19 cellular contexts compared by ENCODE assay signal in the genomic region with DNA sequence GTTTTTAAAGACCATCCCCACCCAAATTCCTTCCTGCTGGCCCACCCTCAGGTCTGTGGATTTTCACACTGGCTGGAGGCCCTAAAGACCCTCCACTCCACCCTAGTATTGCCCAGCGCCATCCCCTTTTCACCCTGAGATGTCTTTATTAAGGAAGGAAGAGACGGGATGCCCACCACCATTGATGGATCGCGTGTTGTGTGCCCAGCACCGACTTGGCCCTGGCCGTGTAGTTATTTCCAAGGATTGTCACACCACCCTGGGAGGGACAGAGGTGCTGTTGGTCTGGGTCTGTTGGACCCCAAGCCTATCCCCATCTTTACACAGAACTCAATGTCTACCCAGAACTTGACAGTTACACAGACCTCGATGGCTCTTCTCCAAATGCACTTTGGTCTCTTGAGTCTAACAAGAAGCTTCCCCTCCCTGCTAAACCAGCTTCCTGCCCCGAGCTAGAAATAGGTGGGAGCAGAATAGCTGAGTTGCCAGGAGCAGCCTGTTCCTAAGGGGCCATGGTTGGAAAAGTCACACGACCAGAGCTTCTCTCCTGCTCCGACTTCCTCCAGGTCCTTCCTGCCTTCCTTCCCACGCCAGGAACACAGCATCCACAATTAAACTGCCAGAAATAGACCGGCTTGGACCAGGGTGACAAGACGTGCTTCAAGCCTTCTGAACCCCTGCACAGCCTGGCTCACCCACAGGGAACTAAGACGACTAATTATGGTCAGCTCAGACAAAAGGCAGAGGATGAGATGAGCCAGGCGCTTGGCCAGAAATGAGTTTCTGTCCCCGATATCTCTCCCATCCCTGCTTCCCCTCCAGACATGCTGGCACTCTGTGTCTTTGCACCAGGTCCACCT.
DNase-seq lines count a peak whose midpoint lies in the region; ATAC-seq, FAIRE-seq and TF ChIP-seq lines count a peak whose summit lies in the region.
"Had no signal": no experiment of that assay in that cellular context is flagged by ENCODE, and none has a peak within 500 bp of the region (broad histone marks: within the 10 kb centered on the region; RNA-seq: fewer than 3 reads in every experiment).

No MANE protein-coding gene starts in this region.

- no peaks in the 10 kb centered on the region for H4K20me1 ChIP-seq in BLaER1
- no peaks in the 10 kb centered on the region for H4K20me1 ChIP-seq in GM12878 (ENCODE audit: control insufficient read depth, insufficient read depth)

- H2AFZ ChIP-seq in GM12878 (ENCODE audit: control insufficient read depth, low read depth, low read length) = no peak overlapping the region

- H3K27ac ChIP-seq in BLaER1 (peak overlapping the region; percentile 46), GM12878 (ENCODE audit: control insufficient read depth, insufficient read depth) (no peak overlapping the region), esophagus squamous epithelium (no peak overlapping the region)
- H3K27ac ChIP-seq: A549, Peyer's patch had no signal

- H3K27me3 ChIP-seq in BLaER1 (no peaks in the 10 kb centered on the region), GM12878 (replicated peaks in 1 of 2; ENCODE audit: control insufficient read depth in 2 of 2, insufficient read depth in 2 of 2, low read length in 1 of 2) (no peaks in the 10 kb centered on the region; a peak in 1 of 4 replicates), esophagus squamous epithelium (no peaks in the 10 kb centered on the region)
- H3K27me3 ChIP-seq: Peyer's patch had no signal

- TF ChIP-seq CTCF in GM12878 (IDR thresholded peaks at IDR 0.05 in 2 of 3, conservative IDR thresholded peaks at IDR 0.05 in 1 of 3; ENCODE audit: control insufficient read depth in 2 of 3, extremely low read depth in 1 of 3, insufficient read depth in 1 of 3, low read depth in 3 of 3, low read length in 3 of 3) (no peak), esophagus squamous epithelium (IDR thresholded peaks at IDR 0.05) (no peak)

- no peak overlapping the region for H3K4me3 ChIP-seq in BLaER1
- H3K4me3 ChIP-seq in GM12878 = no peak overlapping the region
- H3K4me3 ChIP-seq in esophagus squamous epithelium = no peak overlapping the region
- H3K4me3 ChIP-seq: A549, Peyer's patch had no signal

- H3K36me3 Mint-ChIP-seq in activated CD8-positive, alpha-beta memory T cell treated with anti-CD3 and anti-CD28 coated beads, Interleukin-2, amount 10 ng/mL, durations not matched to agents 7 days and 5 days = peaks cover 14% of the 10 kb centered on the region

- TF ChIP-seq RAD21 in GM12878 (IDR thresholded peaks at IDR 0.05; ENCODE audit: insufficient read depth, low read depth, low read length) = no peak

- DNase-seq in activated CD8-positive, alpha-beta memory T cell treated with anti-CD3 and anti-CD28 coated beads, Interleukin-2, amount 10 ng/mL, durations not matched to agents 7 days and 5 days = no peak
- no peak for DNase-seq in activated CD8-positive, alpha-beta memory T cell treated with anti-CD3 and anti-CD28 coated beads for 24 hours
- DNase-seq in GM12878 (ENCODE audit: low read depth, low spot score) = no peak
- no peak for DNase-seq in left lobe of liver (ENCODE audit: low spot score)
- DNase-seq in stimulated activated naive CD4-positive, alpha-beta T cell treated with Interleukin-2 at 50 U/mL for 16 hours (lab: John Stamatoyannopoulos, UW) = no peak
- DNase-seq in esophagus squamous epithelium (lab: John Stamatoyannopoulos, UW) = no peak
- DNase-seq: CD4-positive, alpha-beta T cell; EL; HFFc6; KG1; NCI-H1092; NCI-H2081 treated with DMSO at 0.1 percent for 48 hours; NCI-H524; Peyer's patch; SHP77 had no signal

- no peak for TF ChIP-seq POLR2A in GM12878 (IDR thresholded peaks at IDR 0.05; ENCODE audit: low read depth, low read length)
- TF ChIP-seq POLR2A in esophagus squamous epithelium (IDR thresholded peaks at IDR 0.05) = no peak

- TF ChIP-seq EP300 in GM12878 (IDR thresholded peaks at IDR 0.05; ENCODE audit: borderline replicate concordance in 1 of 2, control insufficient read depth in 1 of 2, low read depth in 2 of 2, low read length in 2 of 2) = no peak

- H3K36me3 ChIP-seq in BLaER1 (no peaks in the 10 kb centered on the region), GM12878 (ENCODE audit: control insufficient read depth in 2 of 2, insufficient read depth in 2 of 2, low read length in 1 of 2) (no peaks in the 10 kb centered on the region), esophagus squamous epithelium (no peaks in the 10 kb centered on the region)
- H3K36me3 ChIP-seq: Peyer's patch had no signal

- peaks cover 15% of the 10 kb centered on the region for H3K9me3 Mint-ChIP-seq in activated CD8-positive, alpha-beta memory T cell treated with anti-CD3 and anti-CD28 coated beads, Interleukin-2, amount 10 ng/mL, durations not matched to agents 7 days and 5 days (ENCODE audit: low read depth)
- H3K9me3 Mint-ChIP-seq: CD4-positive, alpha-beta T cell had no signal

- WGBS in GM12878 (ENCODE audit: insufficient coverage, insufficient replicate concordance, low lambda C conversion rate, missing lambda C conversion rate) = 47% methylated on average over 16 of the region's 16 CpGs
- 58 to 73% methylated on average over 13 to 14 of the region's 16 CpGs for WGBS in esophagus squamous epithelium, 2 donors

- in situ Hi-C loops in GM12878 (cut with MboI) = no loop called here

- H3K9ac ChIP-seq in BLaER1 (peak overlapping the region; percentile 17; the same call in 1 of the 2 replicates), GM12878 (ENCODE audit: control insufficient read depth, insufficient read depth, low read length) (no peak overlapping the region)

- no peak overlapping the region for H3K4me3 Mint-ChIP-seq in activated CD8-positive, alpha-beta memory T cell treated with anti-CD3 and anti-CD28 coated beads, Interleukin-2, amount 10 ng/mL, durations not matched to agents 7 days and 5 days
- H3K4me3 Mint-ChIP-seq: CD4-positive, alpha-beta T cell; HFFc6 had no signal

- H3K4me1 ChIP-seq in BLaER1 (peaks cover 50% of the 10 kb centered on the region), GM12878 (ENCODE audit: control insufficient read depth, insufficient read depth, low read length) (no peaks in the 10 kb centered on the region), esophagus squamous epithelium (no peaks in the 10 kb centered on the region)
- H3K4me1 ChIP-seq: A549, Peyer's patch had no signal

- CTCF ChIA-PET in activated CD8-positive, alpha-beta memory T cell treated with anti-CD3 and anti-CD28 coated beads, Interleukin-2, amount 10 ng/mL, durations not matched to agents 7 days and 5 days (lab: Charles Lee) = no interaction called here
- CTCF ChIA-PET in GM12878 (lab: Yijun Ruan, JAX) = no interaction called here

- no peak for ATAC-seq in activated CD8-positive, alpha-beta memory T cell treated with anti-CD3 and anti-CD28 coated beads, Interleukin-2, amount 10 ng/mL, durations not matched to agents 7 days and 5 days
- peak; percentile 27 for ATAC-seq in GM12878
- ATAC-seq in left lobe of liver = peak; percentile 39
- ATAC-seq in HG02610 (IDR thresholded peaks at IDR 0.05; ENCODE audit: unreplicated experiment) = no peak
- ATAC-seq: A549 had no signal

- peak overlapping the region; percentile 47 for H3K27ac Mint-ChIP-seq in activated CD8-positive, alpha-beta memory T cell treated with anti-CD3 and anti-CD28 coated beads, Interleukin-2, amount 10 ng/mL, durations not matched to agents 7 days and 5 days
- H3K27ac Mint-ChIP-seq: CD4-positive, alpha-beta T cell; HFFc6 had no signal

- SMC1A ChIA-PET in GM12878 (lab: Charles Lee; ENCODE audit: uncharacterized antibody, unreplicated experiment) = interaction anchor here (1.2 to 2.3 kb wide), 4 partner anchors 22 to 156 kb away, joined by 3 to 6 read pairs (median 4); no protein-coding TSS in a partner anchor

- no TSS peak for BruUV-seq in GM12878 (replicated peaks; lab: Mats Ljungman, UMichigan)

- no peaks in the 10 kb centered on the region for H3K9me3 ChIP-seq in BLaER1
- H3K9me3 ChIP-seq in GM12878 (replicated peaks; ENCODE audit: control insufficient read depth, insufficient read depth, low read length) = no peaks in the 10 kb centered on the region
- H3K9me3 ChIP-seq in esophagus squamous epithelium = peaks cover 0 to 3% (median 0%) of the 10 kb centered on the region in 3 donors
- H3K9me3 ChIP-seq: Peyer's patch had no signal

- no peaks in the 10 kb centered on the region for H3K79me2 ChIP-seq in GM12878 (ENCODE audit: control insufficient read depth, insufficient read depth, low read length)

- H3K27me3 Mint-ChIP-seq in activated CD8-positive, alpha-beta memory T cell treated with anti-CD3 and anti-CD28 coated beads, Interleukin-2, amount 10 ng/mL, durations not matched to agents 7 days and 5 days = no peaks in the 10 kb centered on the region
- H3K27me3 Mint-ChIP-seq: CD4-positive, alpha-beta T cell had no signal

- peak overlapping the region; percentile 76 for H3K4me2 ChIP-seq in BLaER1
- H3K4me2 ChIP-seq in GM12878 (ENCODE audit: control insufficient read depth, insufficient read depth) = no peak overlapping the region
- H3K4me2 ChIP-seq: A549 had no signal

- peaks cover 4% of the 10 kb centered on the region for H3K4me1 Mint-ChIP-seq in activated CD8-positive, alpha-beta memory T cell treated with anti-CD3 and anti-CD28 coated beads, Interleukin-2, amount 10 ng/mL, durations not matched to agents 7 days and 5 days

- FAIRE-seq in GM12878 (lab: Jason Lieb, UNC) = no peak
- FAIRE-seq: A549, H54 had no signal

- POLR2A ChIA-PET in GM12878 (lab: Charles Lee) = no interaction called here

- RAD21 ChIA-PET in GM12878 (lab: Charles Lee; ENCODE audit: unreplicated experiment) = interaction anchor here (0.6 kb wide), 1 partner anchor 10 kb away, joined by 3 read pairs; no protein-coding TSS in a partner anchor

- intact Hi-C loops in GM12878 (cut with micrococcal nuclease; ENCODE audit: unreplicated experiment) = no loop called here
- intact Hi-C loops in esophagus squamous epithelium (cut with DNase I) = no loop called here

TF ChIP-seq in GM12878, 131 proteins besides CTCF, POLR2A, EP300 and RAD21 (continues in another document):
- TF ChIP-seq STAT3 (IDR thresholded peaks at IDR 0.05; ENCODE audit: low read depth, low read length) = no peak
- no peak for TF ChIP-seq IRF5 (IDR thresholded peaks at IDR 0.05; ENCODE audit: borderline replicate concordance)
- TF ChIP-seq HDAC2 (IDR thresholded peaks at IDR 0.05) = no peak

Comparison
In these comparisons a context has a peak if more than half of its experiments do, and no peak if none do; other contexts are left out.
1. ATAC-seq: peak in GM12878 (single experiment) and left lobe of liver (single experiment); none in activated CD8-positive, alpha-beta memory T cell treated with anti-CD3 and anti-CD28 coated beads, Interleukin-2, amount 10 ng/mL, durations not matched to agents 7 days and 5 days (single experiment) and HG02610 (single experiment).